1 cellular context compared by ENCODE assay signal in genomic region chr12:132423251-132424117, GRCh38.
TF ChIP-seq lines count a peak whose summit lies in the region.

No MANE protein-coding gene starts in this region.

TF ChIP-seq in H1, 55 proteins besides CTCF, POLR2A, EP300 and RAD21:
- TF ChIP-seq E2F6 (IDR thresholded peaks at IDR 0.05) (peak; percentile 97), HDAC6 (IDR thresholded peaks at IDR 0.05; ENCODE audit: low read depth, low read length) (no peak), KDM1A (IDR thresholded peaks at IDR 0.05; ENCODE audit: borderline replicate concordance, low read length) (0 out of 2 replicates have a peak, but pooled peaks have one; percentile 30), PHF8 (conservative IDR thresholded peaks at IDR 0.05; ENCODE audit: low read depth, low read length) (no peak), MAX (IDR thresholded peaks at IDR 0.05) (peak; percentile 66; the same call in 1 of the 2 replicates)
TF ChIP-seq in H1: peak in this region for 3.
